9 cellular contexts compared by ENCODE assay signal in the genomic region with DNA sequence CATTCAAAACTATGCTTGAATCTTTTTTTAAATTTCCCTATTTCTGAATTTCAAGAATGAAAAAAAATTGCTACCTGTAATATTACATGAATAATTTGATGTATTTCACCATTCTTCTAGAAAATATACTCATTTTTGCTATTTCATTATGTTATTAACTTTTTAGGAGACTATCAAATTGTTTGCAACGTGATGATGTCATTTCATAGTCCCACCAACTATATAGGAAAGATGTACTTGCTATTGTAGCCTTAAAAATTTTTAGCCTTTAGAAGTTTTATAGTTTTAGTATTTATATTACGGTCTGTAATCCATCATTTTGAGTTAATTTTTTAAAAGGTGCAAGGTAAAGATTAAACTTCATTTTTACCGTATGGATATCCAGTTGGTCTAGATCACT.
"Had no signal": no experiment of that assay in that cellular context is flagged by ENCODE, and none has a peak within 500 bp of the region (broad histone marks: within the 10 kb centered on the region; RNA-seq: fewer than 3 reads in every experiment).

No MANE protein-coding gene starts in this region.

- H2AFZ ChIP-seq: GM23338 had no signal

- H3K27ac Mint-ChIP-seq: GM23338, H9, HFFc6, IgD-negative memory B cell had no signal

- H3K4me2 ChIP-seq: GM23338 had no signal

- ATAC-seq: GM23338 had no signal

- H3K27ac ChIP-seq: HL-60 had no signal

- DNase-seq: H9, HCEC 1CT, HFFc6, KG1 had no signal

- H3K9me3 Mint-ChIP-seq: GM23338, H9, HFFc6, IgD-negative memory B cell had no signal

- FAIRE-seq: H1, H54 had no signal

- H3K4me3 Mint-ChIP-seq: GM23338, H9, HFFc6, IgD-negative memory B cell had no signal

- H3K4me3 ChIP-seq: GM23338 had no signal
